ENCODE assay signal across 9 cellular contexts in the genomic region with DNA sequence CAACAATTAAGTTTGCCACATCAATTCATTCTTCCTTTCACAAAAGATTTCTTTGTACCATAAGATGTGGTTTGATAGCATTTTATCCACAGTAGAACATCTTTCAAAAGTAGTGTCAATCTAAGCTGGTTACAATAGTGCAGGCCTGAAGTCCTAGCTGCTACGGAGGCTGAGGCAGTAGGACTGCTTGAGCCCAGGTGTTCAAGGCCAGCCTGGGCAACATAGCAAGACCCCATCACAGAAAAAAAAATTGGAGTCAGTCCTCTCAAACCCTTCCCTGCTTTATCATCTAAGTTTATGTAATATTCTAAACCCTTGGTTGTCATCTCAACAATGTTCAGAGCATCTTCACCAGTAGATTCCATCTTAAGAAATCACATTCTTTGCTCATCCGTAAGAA.
"Had no signal": no experiment of that assay in that cellular context is flagged by ENCODE, and none has a peak within 500 bp of the region (broad histone marks: within the 10 kb centered on the region; RNA-seq: fewer than 3 reads in every experiment).

No MANE protein-coding gene starts in this region.

- H3K9ac ChIP-seq: GM23248, KMS-11 had no signal

- H3K4me3 ChIP-seq: GM23248, HAP-1 had no signal

- H3K9me3 ChIP-seq: HAP-1 had no signal

- H2AFZ ChIP-seq: GM23248 had no signal

- H3K27ac ChIP-seq: GM23248, HL-60, KMS-11 had no signal

- DNase-seq: GM23248, GOT3, H7, IMR-90, KBM-7 had no signal

- H3K4me2 ChIP-seq: KMS-11 had no signal

- H3K36me3 ChIP-seq: HAP-1 had no signal

- ATAC-seq: HCT116 had no signal
